30 cellular contexts compared by ENCODE assay signal in genomic region chr12:78628701-78629100, GRCh38.
"Had no signal": no experiment of that assay in that cellular context is flagged by ENCODE, and none has a peak within 500 bp of the region (broad histone marks: within the 10 kb centered on the region; RNA-seq: fewer than 3 reads in every experiment).

No MANE protein-coding gene starts in this region.

- H3K27me3 ChIP-seq: adrenal gland, body of pancreas, esophagus muscularis mucosa, foreskin keratinocyte, gastrocnemius medialis, heart left ventricle had no signal

- ATAC-seq: activated CD4-positive, alpha-beta T cell treated with anti-CD3 and anti-CD28 coated beads for 36 hours; activated CD8-positive, alpha-beta memory T cell treated with anti-CD3 and anti-CD28 coated beads, Interleukin-2, amount 10 ng/mL, durations not matched to agents 7 days and 5 days; activated CD8-positive, alpha-beta T cell treated with anti-CD3 and anti-CD28 coated beads, Interleukin-2, amount 10 ng/mL, durations not matched to agents 7 days and 5 days; activated naive CD8-positive, alpha-beta T cell treated with anti-CD3 and anti-CD28 coated beads, Interleukin-2, amount 50 U/mL, for 24 hours; body of pancreas; effector memory CD8-positive, alpha-beta T cell; foreskin keratinocyte; gastrocnemius medialis; heart left ventricle had no signal

- H3K4me3 ChIP-seq: adrenal gland, body of pancreas, esophagus muscularis mucosa, gastrocnemius medialis, heart left ventricle had no signal

- H3K27ac ChIP-seq: adrenal gland, body of pancreas, esophagus muscularis mucosa, foreskin keratinocyte, gastrocnemius medialis, heart left ventricle had no signal

- DNase-seq: activated CD4-positive, alpha-beta memory T cell treated with anti-CD3 and anti-CD28 coated beads for 36 hours; activated CD4-positive, alpha-beta T cell treated with anti-CD3 and anti-CD28 coated beads for 36 hours; activated CD4-positive, alpha-beta T cell treated with anti-CD3 and anti-CD28 coated beads, Interleukin-2, amount 10 ng/mL, durations not matched to agents 24 days and 14 days; activated CD4-positive, CD25-positive, alpha-beta regulatory T cell; activated CD4-positive, CD25-positive, alpha-beta regulatory T cell treated with anti-CD3 and anti-CD28 coated beads, Interleukin-2, amount 50 U/mL, for 72 hours; activated CD8-positive, alpha-beta memory T cell treated with anti-CD3 and anti-CD28 coated beads, Interleukin-2, amount 10 ng/mL, durations not matched to agents 7 days and 5 days; activated CD8-positive, alpha-beta memory T cell treated with anti-CD3 and anti-CD28 coated beads, Interleukin-2, amount 50 U/mL, for 4 hours; activated CD8-positive, alpha-beta T cell treated with anti-CD3 and anti-CD28 coated beads, Interleukin-2, amount 10 ng/mL, durations not matched to agents 7 days and 5 days; activated effector memory CD4-positive, alpha-beta T cell treated with anti-CD3 and anti-CD28 coated beads, Interleukin-2, amount 50 U/mL, for 16 hours; activated naive CD4-positive, alpha-beta T cell treated with anti-CD3 and anti-CD28 coated beads for 36 hours; activated naive CD8-positive, alpha-beta T cell treated with anti-CD3 and anti-CD28 coated beads for 36 hours; activated naive CD8-positive, alpha-beta T cell treated with anti-CD3 and anti-CD28 coated beads, Interleukin-2, amount 50 U/mL, for 24 hours; activated T-cell treated with anti-CD3 and anti-CD28 coated beads, Interleukin-2, amount 50 U/mL, for 1 hour; activated T-cell treated with anti-CD3 and anti-CD28 coated beads, Interleukin-2, amount 50 U/mL, for 48 hours; adrenal gland; amygdala; aorta; body of pancreas; caudate nucleus; cortex of kidney; dermis blood vessel endothelial cell; effector CD4-positive, alpha-beta T cell; effector memory CD8-positive, alpha-beta T cell; erythroblast; foreskin keratinocyte; gastrocnemius medialis; glutamatergic neuron; heart left ventricle had no signal

- H3K36me3 ChIP-seq: adrenal gland, esophagus muscularis mucosa, gastrocnemius medialis, heart left ventricle had no signal

- FAIRE-seq: colon had no signal

- H3K4me1 ChIP-seq: adrenal gland, body of pancreas, esophagus muscularis mucosa, foreskin keratinocyte, gastrocnemius medialis, heart left ventricle had no signal

- H3K9me3 ChIP-seq: adrenal gland, body of pancreas, gastrocnemius medialis had no signal
